ENCODE assay signal across 1 cellular context in genomic region chr4:26272654-26273307, GRCh38.
TF ChIP-seq lines count a peak whose summit lies in the region.

No MANE protein-coding gene starts in this region.

TF ChIP-seq in GM12878, 131 proteins besides CTCF, POLR2A, EP300 and RAD21 (continued from another document):
- TF ChIP-seq NKRF (conservative IDR thresholded peaks at IDR 0.05) (no peak), HCFC1 (IDR thresholded peaks at IDR 0.05; ENCODE audit: low read length) (no peak), MAX (IDR thresholded peaks at IDR 0.05; ENCODE audit: low read depth, low read length) (no peak), IKZF1 (conservative IDR thresholded peaks at IDR 0.05) (no peak), RAD51 (IDR thresholded peaks at IDR 0.05) (no peak), JUND (IDR thresholded peaks at IDR 0.05; ENCODE audit: low read depth, low read length) (no peak), STAT3 (IDR thresholded peaks at IDR 0.05; ENCODE audit: low read depth, low read length) (no peak), NFYA (IDR thresholded peaks at IDR 0.05; ENCODE audit: borderline replicate concordance, low read depth, low read length) (no peak), ATF2 (IDR thresholded peaks at IDR 0.05; ENCODE audit: low read length) (no peak), ZBTB40 (IDR thresholded peaks at IDR 0.05; ENCODE audit: borderline replicate concordance) (no peak), SUPT20H (IDR thresholded peaks at IDR 0.05; ENCODE audit: borderline replicate concordance, control insufficient read depth, low read depth, low read length) (no peak), E4F1 (IDR thresholded peaks at IDR 0.05; ENCODE audit: borderline replicate concordance, partially characterized antibody) (no peak), RUNX3 (IDR thresholded peaks at IDR 0.05; ENCODE audit: low read length) (no peak; the same call in 1 of the 2 replicates)
TF ChIP-seq in GM12878: peak in this region for 0.
